Comparison of ENCODE assay signal across 8 cellular contexts in the genomic region with DNA sequence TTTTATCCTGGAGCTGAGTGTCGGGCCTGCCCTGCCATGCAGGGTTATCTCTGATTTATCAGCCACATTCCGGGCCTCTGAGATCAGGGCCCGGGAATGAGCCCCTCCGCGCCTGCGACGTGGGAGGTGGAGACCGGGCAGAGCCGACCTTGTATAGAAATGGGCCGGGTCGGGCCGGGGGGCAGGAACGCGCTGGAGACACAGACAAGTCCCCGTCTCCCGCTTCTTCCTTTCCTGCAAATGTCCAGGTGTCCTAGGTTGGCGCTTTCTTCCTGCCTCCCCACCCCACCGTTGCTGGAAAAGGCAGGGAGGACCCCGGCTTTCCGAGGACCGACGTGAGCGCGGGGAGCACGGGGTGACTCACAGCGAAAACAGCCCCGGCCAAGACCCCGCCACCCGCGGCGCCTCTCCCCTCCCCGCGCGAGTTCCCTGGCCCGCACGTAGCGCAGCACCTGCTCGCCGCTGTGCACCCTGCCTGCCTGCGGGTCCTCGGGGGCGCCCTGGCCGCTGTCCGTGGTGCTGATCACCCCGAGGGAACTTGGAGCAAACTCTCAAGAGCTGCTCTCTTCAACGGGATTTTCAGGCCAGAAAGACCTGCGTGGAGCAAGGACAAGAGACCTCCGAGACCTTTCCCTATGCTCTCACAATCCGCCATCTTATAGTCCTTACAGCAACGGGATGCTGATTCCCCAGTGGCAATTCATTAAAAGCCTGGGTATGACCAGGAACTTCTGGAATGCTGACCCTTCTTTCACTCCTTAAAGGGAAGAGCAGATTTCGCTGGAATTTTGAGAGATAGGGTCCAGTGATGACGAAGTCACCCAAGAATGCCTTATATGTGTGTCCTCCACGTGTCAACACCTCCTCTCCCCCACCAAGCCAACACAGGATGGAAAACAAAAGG. TPM values are rescaled to one million over a fixed set of nuclear protein-coding genes. Genes with fewer than 3 reads are reported as not detected.
A peak's percentile ranks its signal among the peaks of the same experiment; 100 is the strongest.
DNase-seq lines count a peak whose midpoint lies in the region; ATAC-seq and TF ChIP-seq lines count a peak whose summit lies in the region.

No MANE protein-coding gene starts in this region.

- peak; percentile 48 for TF ChIP-seq CTCF in LNCaP clone FGC (IDR thresholded peaks at IDR 0.05; ENCODE audit: control insufficient read depth, extremely low read depth, insufficient read depth)
- peak; percentile 66 for TF ChIP-seq CTCF in endodermal cell (conservative IDR thresholded peaks at IDR 0.05)

- POLR2A ChIA-PET in naive thymus-derived CD4-positive, alpha-beta T cell (lab: Charles Lee): interaction anchor here (0.5 to 1.0 kb wide), 2 partner anchors 48 to 161 kb away, joined by 3 read pairs; no protein-coding TSS in a partner anchor

- no peaks in the 10 kb centered on the region for H3K9me3 ChIP-seq in endodermal cell (ENCODE audit: control insufficient read depth, low read length)
- H3K9me3 ChIP-seq in naive thymus-derived CD4-positive, alpha-beta T cell (ENCODE audit: control insufficient read depth in 2 of 3, low read length in 3 of 3): no peaks in the 10 kb centered on the region

- DNase-seq in COLO829 (ENCODE audit: low spot score) (peak; percentile 42), LNCaP clone FGC (ENCODE audit: low read depth) (peak; percentile 17), endodermal cell (peak; percentile 96), midbrain (lab: John Stamatoyannopoulos, UW) (no peak), NCI-H187 (lab: John Stamatoyannopoulos, UW) (no peak)
- DNase-seq in activated CD4-positive, alpha-beta T cell treated with anti-CD3 and anti-CD28 coated beads, Interleukin-2, amount 50 U/mL, for 24 hours (ENCODE audit: low read depth in 1 of 2, low spot score in 1 of 2): peak; percentile 21 to 46
- peak; percentile 48 to 76 (median 65) for DNase-seq in naive thymus-derived CD4-positive, alpha-beta T cell
- DNase-seq in stimulated activated naive CD8-positive, alpha-beta T cell treated with anti-CD3 and anti-CD28 coated beads, Interleukin-15, amount 100 ng/mL, for 72 hours: peak; percentile 66 to 71

- ATAC-seq in naive thymus-derived CD4-positive, alpha-beta T cell: peak; percentile 91
- peak; percentile 82 for ATAC-seq in stimulated activated naive CD8-positive, alpha-beta T cell treated with anti-CD3 and anti-CD28 coated beads, Interleukin-15, amount 100 ng/mL, for 72 hours

- H3K27me3 ChIP-seq in endodermal cell (ENCODE audit: control insufficient read depth, insufficient read depth, low read length, poor library complexity, severe bottlenecking): peaks cover 6% of the 10 kb centered on the region
- H3K27me3 ChIP-seq in naive thymus-derived CD4-positive, alpha-beta T cell (ENCODE audit: control insufficient read depth in 2 of 2, insufficient read depth in 2 of 2, low read length in 2 of 2): peaks cover 0 to 14% of the 10 kb centered on the region in 2 donors

- no peaks in the 10 kb centered on the region for H3K36me3 ChIP-seq in endodermal cell (ENCODE audit: control insufficient read depth, insufficient read depth, low read length)
- no peaks in the 10 kb centered on the region for H3K36me3 ChIP-seq in naive thymus-derived CD4-positive, alpha-beta T cell (ENCODE audit: control insufficient read depth in 2 of 3, insufficient read depth in 3 of 3, low read length in 3 of 3)

- H3K4me3 ChIP-seq in LNCaP clone FGC (ENCODE audit: low read depth, low read length) (no peak overlapping the region), endodermal cell (ENCODE audit: low read length) (peak overlapping the region; percentile 77)
- H3K4me3 ChIP-seq in naive thymus-derived CD4-positive, alpha-beta T cell (ENCODE audit: low read length): no peak overlapping the region

- no peak overlapping the region for H3K27ac Mint-ChIP-seq in endodermal cell
- no peak overlapping the region for H3K27ac Mint-ChIP-seq in naive thymus-derived CD4-positive, alpha-beta T cell
- H3K27ac Mint-ChIP-seq in stimulated activated naive CD8-positive, alpha-beta T cell treated with anti-CD3 and anti-CD28 coated beads, Interleukin-15, amount 100 ng/mL, for 72 hours: no peak overlapping the region

- no peaks in the 10 kb centered on the region for H3K36me3 Mint-ChIP-seq in endodermal cell (ENCODE audit: low read depth)
- H3K36me3 Mint-ChIP-seq in naive thymus-derived CD4-positive, alpha-beta T cell: no peaks in the 10 kb centered on the region

- no peaks in the 10 kb centered on the region for H3K9me3 Mint-ChIP-seq in endodermal cell
- peaks cover 0 to 7% (median 0%) of the 10 kb centered on the region in 11 donors for H3K9me3 Mint-ChIP-seq in naive thymus-derived CD4-positive, alpha-beta T cell
- no peaks in the 10 kb centered on the region for H3K9me3 Mint-ChIP-seq in stimulated activated naive CD8-positive, alpha-beta T cell treated with anti-CD3 and anti-CD28 coated beads, Interleukin-15, amount 100 ng/mL, for 72 hours

- H3K4me1 ChIP-seq in endodermal cell (ENCODE audit: control insufficient read depth, insufficient read depth, low read length): peaks cover 5% of the 10 kb centered on the region
- no peaks in the 10 kb centered on the region for H3K4me1 ChIP-seq in naive thymus-derived CD4-positive, alpha-beta T cell (ENCODE audit: control insufficient read depth in 2 of 2, insufficient read depth in 2 of 2, low read length in 2 of 2)

- CTCF ChIA-PET in naive thymus-derived CD4-positive, alpha-beta T cell (lab: Charles Lee): no interaction called here

- H3K4me3 Mint-ChIP-seq in endodermal cell: peak overlapping the region; percentile 47
- H3K4me3 Mint-ChIP-seq in naive thymus-derived CD4-positive, alpha-beta T cell: no peak overlapping the region
- H3K4me3 Mint-ChIP-seq in stimulated activated naive CD8-positive, alpha-beta T cell treated with anti-CD3 and anti-CD28 coated beads, Interleukin-15, amount 100 ng/mL, for 72 hours: no peak overlapping the region

- WGBS in endodermal cell (ENCODE audit: insufficient coverage in 1 of 2, insufficient read length in 1 of 2), 2 experiments: 3 to 4% methylated on average over 27 to 53 of the region's 53 CpGs

- H3K4me1 Mint-ChIP-seq in endodermal cell: peaks cover 6% of the 10 kb centered on the region
- H3K4me1 Mint-ChIP-seq in naive thymus-derived CD4-positive, alpha-beta T cell: peaks cover 0 to 6% (median 3%) of the 10 kb centered on the region in 7 donors
- peaks cover 15% of the 10 kb centered on the region for H3K4me1 Mint-ChIP-seq in stimulated activated naive CD8-positive, alpha-beta T cell treated with anti-CD3 and anti-CD28 coated beads, Interleukin-15, amount 100 ng/mL, for 72 hours

- peak overlapping the region; percentile 77 for H3K9ac ChIP-seq in endodermal cell (ENCODE audit: extremely low read depth, low read length, poor library complexity, severe bottlenecking)

- peak overlapping the region; percentile 25 for H3K27ac ChIP-seq in endodermal cell (ENCODE audit: low read depth, low read length)
- H3K27ac ChIP-seq in naive thymus-derived CD4-positive, alpha-beta T cell (ENCODE audit: low read depth, low read length): no peak overlapping the region

- H3K27me3 Mint-ChIP-seq in endodermal cell (ENCODE audit: insufficient read depth): peaks cover 52% of the 10 kb centered on the region
- H3K27me3 Mint-ChIP-seq in naive thymus-derived CD4-positive, alpha-beta T cell: peaks cover 54 to 66% (median 64%) of the 10 kb centered on the region in 5 donors
- peaks cover 76% of the 10 kb centered on the region for H3K27me3 Mint-ChIP-seq in stimulated activated naive CD8-positive, alpha-beta T cell treated with anti-CD3 and anti-CD28 coated beads, Interleukin-15, amount 100 ng/mL, for 72 hours

- intact Hi-C loops in naive thymus-derived CD4-positive, alpha-beta T cell (cut with micrococcal nuclease): no loop called here

RNA-seq across cellular contexts. Expression of a gene that starts 0.5 kb away (rescaled TPM):
- total RNA-seq in endodermal cell: 10 to 100 TPM; 45.8 to 51.9 TPM
- 110 TPM for polyA plus RNA-seq in endodermal cell (2013, experiment 1 of 2)
- polyA plus RNA-seq in endodermal cell (2013, experiment 2 of 2): 184 TPM
- total RNA-seq in naive thymus-derived CD4-positive, alpha-beta T cell: not detected
- polyA plus RNA-seq in naive thymus-derived CD4-positive, alpha-beta T cell: not detected

RNA-seq across cellular contexts. Expression of a gene that starts 11.6 kb away (rescaled TPM):
- total RNA-seq in endodermal cell: not detected
- 1.6 TPM for polyA plus RNA-seq in endodermal cell (2013, experiment 1 of 2)
- 3.4 TPM for polyA plus RNA-seq in endodermal cell (2013, experiment 2 of 2)
- not detected for total RNA-seq in naive thymus-derived CD4-positive, alpha-beta T cell
- not detected for polyA plus RNA-seq in naive thymus-derived CD4-positive, alpha-beta T cell

RNA-seq across cellular contexts. Expression of a gene that starts 53.2 kb away (rescaled TPM):
- 10 to 100 TPM; 29.6 to 31.5 TPM for total RNA-seq in endodermal cell
- 27.6 TPM for polyA plus RNA-seq in endodermal cell (2013, experiment 1 of 2)
- 29.3 TPM for polyA plus RNA-seq in endodermal cell (2013, experiment 2 of 2)
- total RNA-seq in naive thymus-derived CD4-positive, alpha-beta T cell: 10 to 100 TPM; 13.3 to 23.0 (median 20.9) TPM
- 1 to 10 TPM; 3.4 to 3.6 TPM for polyA plus RNA-seq in naive thymus-derived CD4-positive, alpha-beta T cell

RNA-seq across cellular contexts. Expression of a gene that starts 53.5 kb away (rescaled TPM):
- 10 to 100 TPM; 22.3 to 30.0 TPM for total RNA-seq in endodermal cell
- polyA plus RNA-seq in endodermal cell (2013, experiment 1 of 2): 15.8 TPM
- 14.0 TPM for polyA plus RNA-seq in endodermal cell (2013, experiment 2 of 2)
- total RNA-seq in naive thymus-derived CD4-positive, alpha-beta T cell: 10 to 100 TPM; 31.0 to 64.4 (median 55.2) TPM
- 10 to 100 TPM; 10.0 to 10.5 TPM for polyA plus RNA-seq in naive thymus-derived CD4-positive, alpha-beta T cell

Comparison
In these comparisons a context has a peak if more than half of its experiments do, and no peak if none do; other contexts are left out.
1. DNase-seq: peak in COLO829 (single experiment), LNCaP clone FGC (single experiment), activated CD4-positive, alpha-beta T cell treated with anti-CD3 and anti-CD28 coated beads, Interleukin-2, amount 50 U/mL, for 24 hours (2 of 2), endodermal cell (single experiment), naive thymus-derived CD4-positive, alpha-beta T cell (9 of 9) and stimulated activated naive CD8-positive, alpha-beta T cell treated with anti-CD3 and anti-CD28 coated beads, Interleukin-15, amount 100 ng/mL, for 72 hours (2 of 2); none in midbrain (single experiment) and NCI-H187 (0 of 2).
2. RNA of a gene that starts 0.5 kb away (total RNA-seq): 45.8 to 51.9 TPM in endodermal cell; not detected in naive thymus-derived CD4-positive, alpha-beta T cell; every median in the first group is over 10 times any median in the second.